ENCODE assay signal across 17 cellular contexts in genomic region chr17:78559749-78560368, GRCh38. TPM values are rescaled to one million over a fixed set of nuclear protein-coding genes. Genes with fewer than 3 reads are reported as not detected.
DNase-seq lines count a peak whose midpoint lies in the region; ATAC-seq and TF ChIP-seq lines count a peak whose summit lies in the region.
"Had no signal": no experiment of that assay in that cellular context is flagged by ENCODE, and none has a peak within 500 bp of the region (broad histone marks: within the 10 kb centered on the region; RNA-seq: fewer than 3 reads in every experiment).

No MANE protein-coding gene starts in this region.

- no peak overlapping the region for H3K4me3 ChIP-seq in epithelial cell of proximal tubule (ENCODE audit: low read depth, low read length)
- H3K4me3 ChIP-seq: heart right ventricle, lung, vagina had no signal

- H3K27ac ChIP-seq in 22Rv1 = no peak overlapping the region
- H3K27ac ChIP-seq: heart right ventricle, vagina, WERI-Rb-1 had no signal

- ATAC-seq in GM18511 (IDR thresholded peaks at IDR 0.05; ENCODE audit: unreplicated experiment) (no peak), HG03520 (IDR thresholded peaks at IDR 0.05; ENCODE audit: unreplicated experiment) (no peak), HG02798 (IDR thresholded peaks at IDR 0.05; ENCODE audit: poor library complexity, unreplicated experiment) (no peak), HG03280 (IDR thresholded peaks at IDR 0.05; ENCODE audit: unreplicated experiment) (no peak)
- ATAC-seq: esophagus mucosa, heart right ventricle, SK-N-SH treated with all-trans-retinoic acid at 6 μM for 48 hours had no signal

- TF ChIP-seq CTCF in 22Rv1 (IDR thresholded peaks at IDR 0.05) = peak; percentile 85
- TF ChIP-seq CTCF in epithelial cell of proximal tubule (conservative IDR thresholded peaks at IDR 0.05; ENCODE audit: low read depth, low read length) = peak; percentile 8

- peak; percentile 60 for DNase-seq in ELF-1 (ENCODE audit: low read depth, low spot score)
- peak; percentile 34 for DNase-seq in NCI-H69 (lab: John Stamatoyannopoulos, UW)
- no peak for DNase-seq in epithelial cell of proximal tubule (ENCODE audit: low read depth)
- DNase-seq: DND-41; heart right ventricle; NCI-H2081; stimulated activated naive CD4-positive, alpha-beta T cell; WERI-Rb-1 had no signal

RNA-seq across cellular contexts. Expression of gene DNAH17, which starts 17.3 kb away (rescaled TPM):
- 0.72 TPM in 1 of 2 replicates, not detected in the other for total RNA-seq in epithelial cell of proximal tubule
